27 cellular contexts compared by ENCODE assay signal in the genomic region with DNA sequence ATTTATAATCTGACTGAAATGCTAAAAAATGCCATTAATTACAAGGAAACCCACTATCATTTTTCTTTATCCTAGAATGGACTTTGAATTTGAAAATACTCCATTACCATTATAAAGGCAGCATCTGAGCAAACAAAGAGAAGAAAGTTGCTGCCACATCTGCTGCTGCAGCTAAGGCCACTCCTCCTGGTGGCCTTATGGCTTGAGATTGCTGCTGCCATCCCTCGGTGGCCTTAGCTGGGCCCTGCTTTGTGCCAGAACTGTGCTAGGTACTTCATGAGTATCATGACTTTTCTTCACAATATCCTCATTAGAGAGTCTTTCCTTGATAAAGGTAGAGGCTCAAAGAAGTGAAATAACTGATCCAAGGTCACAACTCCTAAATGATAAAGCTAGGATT.
"Had no signal": no experiment of that assay in that cellular context is flagged by ENCODE, and none has a peak within 500 bp of the region (broad histone marks: within the 10 kb centered on the region; RNA-seq: fewer than 3 reads in every experiment).

No MANE protein-coding gene starts in this region.

- H3K9me3 ChIP-seq: ovary, psoas muscle, right lobe of liver, sigmoid colon, stomach, thoracic aorta, thyroid gland, tibial nerve, upper lobe of left lung, vagina had no signal

- H3K27me3 Mint-ChIP-seq: stimulated activated naive B cell treated with anti-CD40 and anti-IgM and Interleukin-4, amounts not matched to agents 10 μg/mL and 1 μg/mL and 100 μg/mL, for 72 hours; stimulated activated naive CD8-positive, alpha-beta T cell treated with anti-CD3 and anti-CD28 coated beads, Interleukin-15, Interleukin-2, amounts not matched to agents 100 ng/mL and 50 ng/mL, for 24 hours had no signal

- ATAC-seq: psoas muscle; right cardiac atrium; right lobe of liver; stimulated activated effector memory CD8-positive, alpha-beta T cell treated with anti-CD3 and anti-CD28 coated beads, Interleukin-12 subunit alpha, Interleukin-12 subunit beta, amount 100 ng/mL, for 72 hours; stimulated activated naive B cell treated with anti-CD40 and anti-IgM and Interleukin-4, amounts not matched to agents 10 μg/mL and 1 μg/mL and 100 μg/mL, for 72 hours had no signal

- H3K27ac Mint-ChIP-seq: nephron; neural progenitor cell; progenitor cell of endocrine pancreas; stimulated activated effector memory CD8-positive, alpha-beta T cell treated with anti-CD3 and anti-CD28 coated beads, Interleukin-12 subunit alpha, Interleukin-12 subunit beta, amount 100 ng/mL, for 72 hours; stimulated activated naive B cell treated with anti-CD40 and anti-IgM and Interleukin-4, amounts not matched to agents 10 μg/mL and 1 μg/mL and 100 μg/mL, for 72 hours; stimulated activated naive CD8-positive, alpha-beta T cell treated with anti-CD3 and anti-CD28 coated beads, Interleukin-15, Interleukin-2, amounts not matched to agents 100 ng/mL and 50 ng/mL, for 24 hours had no signal

- DNase-seq: occipital lobe; ovary; posterior cingulate gyrus; psoas muscle; right cardiac atrium; right lobe of liver; sigmoid colon; small intestine; stimulated activated CD4-positive, alpha-beta T cell treated with anti-CD3 and anti-CD28 coated beads, Interleukin-15, amount 100 ng/mL, for 24 hours; stimulated activated CD4-positive, alpha-beta T cell treated with anti-CD3 and anti-CD28 coated beads, Interleukin-2, amount 100 ng/mL, for 24 hours; stimulated activated CD4-positive, alpha-beta T cell treated with anti-CD3 and anti-CD28 coated beads, Interleukin-2, amount 100 ng/mL, for 48 hours; stimulated activated CD4-positive, alpha-beta T cell treated with anti-CD3 and anti-CD28 coated beads, Interleukin-4, amount 100 ng/mL, for 24 hours; stimulated activated naive B cell treated with anti-CD40 and anti-IgM and Interleukin-4, amounts not matched to agents 10 μg/mL and 1 μg/mL and 100 μg/mL, for 72 hours; stimulated activated naive CD4-positive, alpha-beta T cell treated with Interleukin-2 at 50 U/mL for 16 hours; stomach; thyroid gland; trophoblast cell; upper lobe of left lung had no signal

- H3K27ac ChIP-seq: neural progenitor cell, ovary, parathyroid adenoma, psoas muscle, right lobe of liver, sigmoid colon, stomach, thoracic aorta, thyroid gland, tibial nerve, upper lobe of left lung, vagina had no signal

- H3K27me3 ChIP-seq: neural progenitor cell, ovary, right lobe of liver, sigmoid colon, stomach, thyroid gland, tibial nerve, upper lobe of left lung, vagina had no signal

- H3K36me3 ChIP-seq: neural progenitor cell, ovary, right lobe of liver, sigmoid colon, stomach, thoracic aorta, thyroid gland, tibial nerve, upper lobe of left lung, vagina had no signal

- H3K9me3 Mint-ChIP-seq: nephron; neural progenitor cell; stimulated activated naive B cell treated with anti-CD40 and anti-IgM and Interleukin-4, amounts not matched to agents 10 μg/mL and 1 μg/mL and 100 μg/mL, for 72 hours had no signal

- H3K4me3 ChIP-seq: neural progenitor cell, ovary, psoas muscle, right lobe of liver, sigmoid colon, stomach, thoracic aorta, thyroid gland, tibial nerve, upper lobe of left lung, vagina had no signal

- H3K4me1 ChIP-seq: parathyroid adenoma, psoas muscle, right lobe of liver, sigmoid colon, stomach, thyroid gland, tibial nerve, upper lobe of left lung, vagina had no signal

- H3K4me1 Mint-ChIP-seq: nephron; stimulated activated effector memory CD8-positive, alpha-beta T cell treated with anti-CD3 and anti-CD28 coated beads, Interleukin-12 subunit alpha, Interleukin-12 subunit beta, amount 100 ng/mL, for 72 hours; stimulated activated naive B cell treated with anti-CD40 and anti-IgM and Interleukin-4, amounts not matched to agents 10 μg/mL and 1 μg/mL and 100 μg/mL, for 72 hours had no signal

- H3K36me3 Mint-ChIP-seq: neural progenitor cell; stimulated activated effector memory CD8-positive, alpha-beta T cell treated with anti-CD3 and anti-CD28 coated beads, Interleukin-12 subunit alpha, Interleukin-12 subunit beta, amount 100 ng/mL, for 72 hours; stimulated activated naive B cell treated with anti-CD40 and anti-IgM and Interleukin-4, amounts not matched to agents 10 μg/mL and 1 μg/mL and 100 μg/mL, for 72 hours had no signal

- H3K4me3 Mint-ChIP-seq: nephron; neural progenitor cell; stimulated activated effector memory CD8-positive, alpha-beta T cell treated with anti-CD3 and anti-CD28 coated beads, Interleukin-12 subunit alpha, Interleukin-12 subunit beta, amount 100 ng/mL, for 72 hours; stimulated activated naive B cell treated with anti-CD40 and anti-IgM and Interleukin-4, amounts not matched to agents 10 μg/mL and 1 μg/mL and 100 μg/mL, for 72 hours; stimulated activated naive CD8-positive, alpha-beta T cell treated with anti-CD3 and anti-CD28 coated beads, Interleukin-15, Interleukin-2, amounts not matched to agents 100 ng/mL and 50 ng/mL, for 24 hours had no signal
